9 cellular contexts compared by ENCODE assay signal in genomic region chr20:1119524-1119923, GRCh38. TPM values are rescaled to one million over a fixed set of nuclear protein-coding genes. Genes with fewer than 3 reads are reported as not detected.
A peak's percentile ranks its signal among the peaks of the same experiment; 100 is the strongest.
DNase-seq lines count a peak whose midpoint lies in the region; TF ChIP-seq lines count a peak whose summit lies in the region.
"Had no signal": no experiment of that assay in that cellular context is flagged by ENCODE, and none has a peak within 500 bp of the region (broad histone marks: within the 10 kb centered on the region; RNA-seq: fewer than 3 reads in every experiment).

No MANE protein-coding gene starts in this region.

- H3K9ac ChIP-seq in ES-I3 (ENCODE audit: low read depth, low read length) (peak overlapping the region; percentile 87; the same call in 1 of the 2 replicates), SK-N-MC (ENCODE audit: insufficient read length) (peak overlapping the region; percentile 86), rectal smooth muscle tissue (ENCODE audit: low read length) (no peak overlapping the region)

- H3K4me1 ChIP-seq in ES-I3 (ENCODE audit: insufficient read depth, low read length) (no peaks in the 10 kb centered on the region; the same call in none of the 2 replicates), rectal smooth muscle tissue (ENCODE audit: control insufficient read depth, insufficient read depth, low read length) (peaks cover 8% of the 10 kb centered on the region)

- H3K27ac ChIP-seq in SK-N-MC (no peak overlapping the region), rectal smooth muscle tissue (ENCODE audit: low read depth, low read length) (no peak overlapping the region), caudate nucleus (ENCODE audit: low read depth, low read length) (no peak overlapping the region)

- H3K9me3 ChIP-seq in ES-I3 (ENCODE audit: control insufficient read depth, insufficient read depth, low read length) (no peaks in the 10 kb centered on the region), SK-N-MC (ENCODE audit: low read depth, low read length) (no peaks in the 10 kb centered on the region)

- DNase-seq in SK-N-MC (ENCODE audit: low read depth, low spot score) = no peak
- DNase-seq in fibroblast of pulmonary artery (ENCODE audit: low read depth) = no peak
- no peak for DNase-seq in dermis blood vessel endothelial cell
- DNase-seq in GM13976 (ENCODE audit: low spot score) = no peak
- no peak for DNase-seq in GF-D8 (lab: John Stamatoyannopoulos, UW)
- DNase-seq in caudate nucleus (lab: John Stamatoyannopoulos, UW) = no peak
- DNase-seq: left colon had no signal

- in situ Hi-C loops in GM13976 (cut with MboI; ENCODE audit: low sequenced_read_pairs, unreplicated experiment) = no loop called here

- H3K36me3 ChIP-seq in ES-I3 (ENCODE audit: insufficient read depth, low read length) (no peaks in the 10 kb centered on the region), SK-N-MC (ENCODE audit: insufficient read depth, low read length) (peaks cover 14% of the 10 kb centered on the region), rectal smooth muscle tissue (ENCODE audit: control insufficient read depth, insufficient read depth, low read length) (no peaks in the 10 kb centered on the region)

- peak overlapping the region; percentile 98 for H3K4me3 ChIP-seq in SK-N-MC
- peak overlapping the region; percentile 99 for H3K4me3 ChIP-seq in fibroblast of pulmonary artery (replicated peaks; ENCODE audit: low read depth, low read length)
- peak overlapping the region; percentile 97 for H3K4me3 ChIP-seq in rectal smooth muscle tissue (ENCODE audit: low read length)

- TF ChIP-seq CTCF in fibroblast of pulmonary artery (IDR thresholded peaks at IDR 0.05; ENCODE audit: low read length, missing control alignments) (no peak), GM13976 (IDR thresholded peaks at IDR 0.05; ENCODE audit: borderline replicate concordance, control extremely low read depth, extremely low read depth, insufficient read depth, missing control alignments) (no peak)

- no peaks in the 10 kb centered on the region for H3K27me3 ChIP-seq in rectal smooth muscle tissue (ENCODE audit: control insufficient read depth, insufficient read depth, low read length)

RNA-seq across cellular contexts. Expression of gene PSMF1, which starts 1.1 kb away (rescaled TPM):
- 32.7 and 65.0 TPM in 2 replicates for total RNA-seq in dermis blood vessel endothelial cell
